1 cellular context compared by ENCODE assay signal in the genomic region with DNA sequence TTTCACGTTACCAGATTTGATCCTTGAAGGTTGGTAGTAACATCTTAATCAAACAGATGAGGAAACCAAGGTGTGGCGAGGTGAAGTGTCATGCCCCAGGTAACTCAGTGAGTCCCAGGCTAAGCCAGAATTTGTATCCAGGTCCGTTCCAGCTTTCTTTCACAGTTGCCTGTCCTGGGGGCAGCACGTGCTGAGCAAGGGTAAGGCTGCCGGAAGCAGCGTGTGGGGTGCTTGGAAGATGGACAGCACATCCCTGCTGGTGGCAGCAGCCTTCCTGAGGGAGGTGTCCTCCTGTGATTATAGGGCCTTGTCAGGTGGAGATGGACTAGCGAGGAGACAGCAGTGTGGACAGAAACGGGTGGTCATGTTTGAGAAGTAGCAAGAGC.
TF ChIP-seq lines count a peak whose summit lies in the region.

No MANE protein-coding gene starts in this region.

TF ChIP-seq in endothelial cell of umbilical vein, 7 proteins besides CTCF, POLR2A, EP300 and RAD21 (continued from another document):
- no peak for TF ChIP-seq MYC (IDR thresholded peaks at IDR 0.05; ENCODE audit: low read depth, low read length)
- TF ChIP-seq EZH2 (IDR thresholded peaks at IDR 0.05; ENCODE audit: borderline replicate concordance, low read depth, low read length, severe bottlenecking): no peak
